ENCODE assay signal across 8 cellular contexts in genomic region chr4:3532714-3533336, GRCh38. TPM values are rescaled to one million over a fixed set of nuclear protein-coding genes. Genes with fewer than 3 reads are reported as not detected.
DNase-seq lines count a peak whose midpoint lies in the region; ATAC-seq lines count a peak whose summit lies in the region.

No MANE protein-coding gene starts in this region.

- POLR2A ChIA-PET in CD4-positive, alpha-beta memory T cell (lab: Charles Lee; ENCODE audit: partially characterized antibody) = no interaction called here

- peak overlapping the region; percentile 98 to 100 (median 99) for H3K4me3 Mint-ChIP-seq in CD4-positive, alpha-beta memory T cell
- peak overlapping the region; percentile 99 for H3K4me3 Mint-ChIP-seq in memory B cell

- no peaks in the 10 kb centered on the region for H3K9me3 ChIP-seq in CD4-positive, alpha-beta memory T cell (ENCODE audit: control insufficient read depth in 1 of 2, low read length in 2 of 2)
- no peaks in the 10 kb centered on the region for H3K9me3 ChIP-seq in aorta (ENCODE audit: control insufficient read depth, low read length)

- ATAC-seq in HG03039 (IDR thresholded peaks at IDR 0.05; ENCODE audit: unreplicated experiment) = peak; percentile 9
- no peak for ATAC-seq in memory B cell (ENCODE audit: low read depth)
- ATAC-seq in aorta (ENCODE audit: low FRiP score) = peak; percentile 80

- H3K27me3 Mint-ChIP-seq in CD4-positive, alpha-beta memory T cell = peaks cover 4 to 6% of the 10 kb centered on the region in 2 donors
- peaks cover 6% of the 10 kb centered on the region for H3K27me3 Mint-ChIP-seq in memory B cell

- peaks cover 34% of the 10 kb centered on the region for H3K4me1 ChIP-seq in CD4-positive, alpha-beta memory T cell (ENCODE audit: insufficient read depth, low read length)
- H3K4me1 ChIP-seq in aorta (ENCODE audit: control insufficient read depth in 1 of 2, insufficient read depth in 2 of 2, low read length in 2 of 2) = no peaks in the 10 kb centered on the region

- H3K27ac ChIP-seq in CD4-positive, alpha-beta memory T cell (ENCODE audit: low read depth, low read length) = peak overlapping the region; percentile 71
- H3K27ac ChIP-seq in caudate nucleus (ENCODE audit: low read depth, low read length) (peak overlapping the region; percentile 62), aorta (ENCODE audit: low read depth in 1 of 2, low read length in 2 of 2) (no peak overlapping the region)

- H3K27me3 ChIP-seq in CD4-positive, alpha-beta memory T cell (ENCODE audit: insufficient read depth, low read length) = no peaks in the 10 kb centered on the region
- H3K27me3 ChIP-seq in aorta (ENCODE audit: control insufficient read depth in 1 of 2, insufficient read depth in 2 of 2, low read length in 1 of 2) = no peaks in the 10 kb centered on the region

- intact Hi-C loops in CD4-positive, alpha-beta memory T cell (cut with micrococcal nuclease) = no loop called here
- intact Hi-C loops in aorta (cut with DNase I) = loop anchor here in 1 of 2 donors (5.0 kb wide), 1 partner anchor 46 kb away; no protein-coding TSS in a partner anchor

- peaks cover 14% of the 10 kb centered on the region for H3K36me3 ChIP-seq in CD4-positive, alpha-beta memory T cell (ENCODE audit: insufficient read depth, low read length)
- no peaks in the 10 kb centered on the region for H3K36me3 ChIP-seq in aorta (ENCODE audit: control insufficient read depth in 1 of 2, insufficient read depth in 2 of 2, low read length in 1 of 2)

- no peak for DNase-seq in CD4-positive, alpha-beta memory T cell
- no peak for DNase-seq in caudate nucleus (lab: John Stamatoyannopoulos, UW)
- DNase-seq in memory B cell (ENCODE audit: low spot score in 2 of 2) = no peak
- DNase-seq in aorta = peak in 1 of 2 donors; percentile 74
- no peak for DNase-seq in NCI-H1694 (lab: John Stamatoyannopoulos, UW)
- no peak for DNase-seq in occipital lobe (lab: John Stamatoyannopoulos, UW)
- no peak for DNase-seq in SW 1271 (lab: John Stamatoyannopoulos, UW)

- peak overlapping the region; percentile 17 to 81 for H3K4me3 ChIP-seq in CD4-positive, alpha-beta memory T cell (ENCODE audit: low read length in 2 of 2)
- peak overlapping the region; percentile 4 to 14 for H3K4me3 ChIP-seq in aorta (ENCODE audit: low read length in 2 of 2)

- H3K36me3 Mint-ChIP-seq in CD4-positive, alpha-beta memory T cell = peaks cover 0 to 20% of the 10 kb centered on the region in 2 donors
- H3K36me3 Mint-ChIP-seq in memory B cell = peaks cover 2% of the 10 kb centered on the region

- peak overlapping the region in 6 of 7 donors; percentile 70 to 99 (median 96) for H3K27ac Mint-ChIP-seq in CD4-positive, alpha-beta memory T cell
- peak overlapping the region; percentile 92 for H3K27ac Mint-ChIP-seq in memory B cell

- H3K4me1 Mint-ChIP-seq in CD4-positive, alpha-beta memory T cell = peaks cover 20 to 54% (median 32%) of the 10 kb centered on the region in 4 donors
- peaks cover 24% of the 10 kb centered on the region for H3K4me1 Mint-ChIP-seq in memory B cell

- peaks cover 0 to 12% (median 4%) of the 10 kb centered on the region in 8 donors for H3K9me3 Mint-ChIP-seq in CD4-positive, alpha-beta memory T cell
- peaks cover 5% of the 10 kb centered on the region for H3K9me3 Mint-ChIP-seq in memory B cell

- CTCF ChIA-PET in CD4-positive, alpha-beta memory T cell (lab: Charles Lee; ENCODE audit: partially characterized antibody) = no interaction called here

- WGBS in aorta, 2 donors = 4 to 8% methylated on average over 37 to 42 of the region's 42 CpGs

RNA-seq across cellular contexts. Expression of gene LRPAP1, which starts 0.6 kb away (rescaled TPM):
- total RNA-seq in CD4-positive, alpha-beta memory T cell = 10 to 100 TPM; 84.7 to 87.1 TPM
- 100 to 1,000 TPM in 1 of 2 donors, 10 to 100 TPM in 1; 95.1 to 122 TPM for polyA plus RNA-seq in CD4-positive, alpha-beta memory T cell
- total RNA-seq in aorta (100 to 1,000 TPM; 128 to 136 TPM), occipital lobe (12.6 TPM)
- 100 to 1,000 TPM in 1 of 2 donors, 10 to 100 TPM in 1; 95.4 to 196 TPM for polyA plus RNA-seq in aorta

Comparison
In these comparisons a context has a peak if more than half of its experiments do, and no peak if none do; other contexts are left out.
1. H3K27ac ChIP-seq: peak in CD4-positive, alpha-beta memory T cell (single experiment) and caudate nucleus (single experiment); none in aorta (0 of 2).